ENCODE assay signal across 1 cellular context in the genomic region with DNA sequence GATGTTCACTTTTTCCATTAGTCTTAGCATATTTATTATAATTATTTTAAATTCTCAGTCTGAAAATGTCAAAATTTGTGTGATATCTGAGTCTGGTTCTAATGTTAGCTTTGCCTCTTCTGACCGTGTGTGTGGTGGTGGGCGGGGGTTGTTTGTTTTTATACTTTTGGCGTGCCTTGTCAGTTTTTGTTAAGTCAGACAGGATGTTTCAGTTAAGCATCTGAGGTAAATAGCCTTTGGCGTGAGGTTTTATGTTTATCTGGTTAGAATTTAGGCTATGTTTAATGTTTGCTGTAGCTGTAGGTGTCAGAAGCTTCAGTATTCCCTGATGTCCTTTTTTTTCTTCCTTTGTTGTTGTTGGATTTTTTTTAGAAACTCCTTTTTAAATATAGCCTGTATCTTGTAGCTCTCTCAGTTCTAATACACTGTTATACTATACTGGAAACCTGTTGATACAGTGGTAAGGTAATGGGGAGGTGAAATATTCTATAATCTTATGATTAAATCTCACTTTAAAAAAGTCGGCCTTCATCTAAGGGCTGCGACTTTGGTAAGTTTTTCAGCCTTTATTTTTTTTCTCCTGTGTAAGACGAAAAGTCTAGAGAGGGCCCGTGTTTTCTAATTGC.
TF ChIP-seq lines count a peak whose summit lies in the region.

No MANE protein-coding gene starts in this region.

TF ChIP-seq in GM23338, 12 proteins besides CTCF, POLR2A, EP300 and RAD21 (continued from another document):
- TF ChIP-seq, protein P1, sequence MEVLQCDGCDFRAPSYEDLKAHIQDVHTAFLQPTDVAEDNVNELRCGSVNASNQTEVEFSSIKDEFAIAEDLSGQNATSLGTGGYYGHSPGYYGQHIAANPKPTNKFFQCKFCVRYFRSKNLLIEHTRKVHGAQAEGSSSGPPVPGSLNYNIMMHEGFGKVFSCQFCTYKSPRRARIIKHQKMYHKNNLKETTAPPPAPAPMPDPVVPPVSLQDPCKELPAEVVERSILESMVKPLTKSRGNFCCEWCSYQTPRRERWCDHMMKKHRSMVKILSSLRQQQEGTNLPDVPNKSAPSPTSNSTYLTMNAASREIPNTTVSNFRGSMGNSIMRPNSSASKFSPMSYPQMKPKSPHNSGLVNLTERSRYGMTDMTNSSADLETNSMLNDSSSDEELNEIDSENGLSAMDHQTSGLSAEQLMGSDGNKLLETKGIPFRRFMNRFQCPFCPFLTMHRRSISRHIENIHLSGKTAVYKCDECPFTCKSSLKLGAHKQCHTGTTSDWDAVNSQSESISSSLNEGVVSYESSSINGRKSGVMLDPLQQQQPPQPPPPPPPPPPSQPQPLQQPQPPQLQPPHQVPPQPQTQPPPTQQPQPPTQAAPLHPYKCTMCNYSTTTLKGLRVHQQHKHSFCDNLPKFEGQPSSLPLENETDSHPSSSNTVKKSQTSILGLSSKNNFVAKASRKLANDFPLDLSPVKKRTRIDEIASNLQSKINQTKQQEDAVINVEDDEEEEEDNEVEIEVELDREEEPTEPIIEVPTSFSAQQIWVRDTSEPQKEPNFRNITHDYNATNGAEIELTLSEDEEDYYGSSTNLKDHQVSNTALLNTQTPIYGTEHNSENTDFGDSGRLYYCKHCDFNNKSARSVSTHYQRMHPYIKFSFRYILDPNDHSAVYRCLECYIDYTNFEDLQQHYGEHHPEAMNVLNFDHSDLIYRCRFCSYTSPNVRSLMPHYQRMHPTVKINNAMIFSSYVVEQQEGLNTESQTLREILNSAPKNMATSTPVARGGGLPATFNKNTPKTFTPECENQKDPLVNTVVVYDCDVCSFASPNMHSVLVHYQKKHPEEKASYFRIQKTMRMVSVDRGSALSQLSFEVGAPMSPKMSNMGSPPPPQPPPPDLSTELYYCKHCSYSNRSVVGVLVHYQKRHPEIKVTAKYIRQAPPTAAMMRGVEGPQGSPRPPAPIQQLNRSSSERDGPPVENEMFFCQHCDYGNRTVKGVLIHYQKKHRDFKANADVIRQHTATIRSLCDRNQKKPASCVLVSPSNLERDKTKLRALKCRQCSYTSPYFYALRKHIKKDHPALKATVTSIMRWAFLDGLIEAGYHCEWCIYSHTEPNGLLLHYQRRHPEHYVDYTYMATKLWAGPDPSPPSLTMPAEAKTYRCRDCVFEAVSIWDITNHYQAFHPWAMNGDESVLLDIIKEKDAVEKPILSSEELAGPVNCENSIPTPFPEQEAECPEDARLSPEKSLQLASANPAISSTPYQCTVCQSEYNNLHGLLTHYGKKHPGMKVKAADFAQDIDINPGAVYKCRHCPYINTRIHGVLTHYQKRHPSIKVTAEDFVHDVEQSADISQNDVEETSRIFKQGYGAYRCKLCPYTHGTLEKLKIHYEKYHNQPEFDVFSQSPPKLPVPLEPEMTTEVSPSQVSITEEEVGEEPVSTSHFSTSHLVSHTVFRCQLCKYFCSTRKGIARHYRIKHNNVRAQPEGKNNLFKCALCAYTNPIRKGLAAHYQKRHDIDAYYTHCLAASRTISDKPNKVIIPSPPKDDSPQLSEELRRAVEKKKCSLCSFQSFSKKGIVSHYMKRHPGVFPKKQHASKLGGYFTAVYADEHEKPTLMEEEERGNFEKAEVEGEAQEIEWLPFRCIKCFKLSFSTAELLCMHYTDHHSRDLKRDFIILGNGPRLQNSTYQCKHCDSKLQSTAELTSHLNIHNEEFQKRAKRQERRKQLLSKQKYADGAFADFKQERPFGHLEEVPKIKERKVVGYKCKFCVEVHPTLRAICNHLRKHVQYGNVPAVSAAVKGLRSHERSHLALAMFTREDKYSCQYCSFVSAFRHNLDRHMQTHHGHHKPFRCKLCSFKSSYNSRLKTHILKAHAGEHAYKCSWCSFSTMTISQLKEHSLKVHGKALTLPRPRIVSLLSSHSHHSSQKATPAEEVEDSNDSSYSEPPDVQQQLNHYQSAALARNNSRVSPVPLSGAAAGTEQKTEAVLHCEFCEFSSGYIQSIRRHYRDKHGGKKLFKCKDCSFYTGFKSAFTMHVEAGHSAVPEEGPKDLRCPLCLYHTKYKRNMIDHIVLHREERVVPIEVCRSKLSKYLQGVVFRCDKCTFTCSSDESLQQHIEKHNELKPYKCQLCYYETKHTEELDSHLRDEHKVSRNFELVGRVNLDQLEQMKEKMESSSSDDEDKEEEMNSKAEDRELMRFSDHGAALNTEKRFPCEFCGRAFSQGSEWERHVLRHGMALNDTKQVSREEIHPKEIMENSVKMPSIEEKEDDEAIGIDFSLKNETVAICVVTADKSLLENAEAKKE (CRISPR knock-in tag; IDR thresholded peaks at IDR 0.05) = no peak
- TF ChIP-seq STAT1 (IDR thresholded peaks at IDR 0.05; ENCODE audit: unreplicated experiment) (no peak), ZNF114 (CRISPR knock-in tag; IDR thresholded peaks at IDR 0.05) (no peak), EZH2phosphoT487 (IDR thresholded peaks at IDR 0.05; ENCODE audit: unreplicated experiment) (no peak), ZNF331 (CRISPR knock-in tag; IDR thresholded peaks at IDR 0.05; ENCODE audit: low read depth) (no peak)
